8 cellular contexts compared by ENCODE assay signal in genomic region chr12:69161835-69162234, GRCh38.
DNase-seq lines count a peak whose midpoint lies in the region; ATAC-seq and TF ChIP-seq lines count a peak whose summit lies in the region.

No MANE protein-coding gene starts in this region.

- no peaks in the 10 kb centered on the region for H3K79me2 ChIP-seq in mammary epithelial cell (ENCODE audit: insufficient read depth, low read length)

- 0% methylated on average over 2 of the region's 2 CpGs for WGBS in mammary epithelial cell (ENCODE audit: low coverage, missing lambda C conversion rate)
- WGBS in tibial nerve, 2 donors, result 15 to 21% methylated on average over 2 of the region's 2 CpGs
- WGBS in heart left ventricle, 4 donors, result 58 to 69% (median 66%) methylated on average over 2 of the region's 2 CpGs

- TF ChIP-seq POLR2A in breast epithelium (IDR thresholded peaks at IDR 0.05) (no peak), tibial nerve (IDR thresholded peaks at IDR 0.05) (no peak), heart left ventricle (IDR thresholded peaks at IDR 0.05) (no peak)

- TF ChIP-seq EP300 in tibial nerve (IDR thresholded peaks at IDR 0.05), result no peak

- H3K36me3 Mint-ChIP-seq in activated T-cell treated with anti-CD3 and anti-CD28 coated beads, Interleukin-2, amount 50 U/mL, for 24 hours (ENCODE audit: low read depth), result no peaks in the 10 kb centered on the region
- H3K36me3 Mint-ChIP-seq in glutamatergic neuron (ENCODE audit: unreplicated experiment), result peaks cover 6% of the 10 kb centered on the region

- no peaks in the 10 kb centered on the region for H3K36me3 ChIP-seq in mammary epithelial cell (ENCODE audit: insufficient read depth, low read length)
- no peaks in the 10 kb centered on the region for H3K36me3 ChIP-seq in breast epithelium
- H3K36me3 ChIP-seq in tibial nerve, result no peaks in the 10 kb centered on the region
- no peaks in the 10 kb centered on the region for H3K36me3 ChIP-seq in heart left ventricle

- in situ Hi-C loops in mammary epithelial cell (cut with MboI; ENCODE audit: low sequenced_read_pairs in 2 of 2), result no loop called here

- no peak overlapping the region for H3K4me2 ChIP-seq in mammary epithelial cell (ENCODE audit: insufficient read depth, low read depth, low read length)

- DNase-seq in mammary epithelial cell, result peak; percentile 43
- no peak for DNase-seq in breast epithelium (ENCODE audit: low spot score in 2 of 2)
- no peak for DNase-seq in activated T-cell treated with anti-CD3 and anti-CD28 coated beads, Interleukin-2, amount 50 U/mL, for 24 hours
- peak; percentile 32 to 50 (median 33) for DNase-seq in stimulated activated CD4-positive, alpha-beta T cell treated with anti-CD3 and anti-CD28 coated beads, TNF-alpha, amount 100 ng/mL, for 48 hours (ENCODE audit: low read depth in 3 of 3)
- no peak for DNase-seq in tibial nerve (ENCODE audit: low spot score in 2 of 2)
- no peak for DNase-seq in glutamatergic neuron
- DNase-seq in heart left ventricle, result no peak

- no peak overlapping the region for H3K27ac ChIP-seq in mammary epithelial cell (ENCODE audit: insufficient read depth, low read depth, low read length)
- H3K27ac ChIP-seq in breast epithelium, result no peak overlapping the region
- no peak overlapping the region for H3K27ac ChIP-seq in tibial nerve
- H3K27ac ChIP-seq in heart left ventricle, result no peak overlapping the region

- no TSS peak for BruUV-seq in mammary epithelial cell (replicated peaks; lab: Mats Ljungman, UMichigan)

- H3K4me3 Mint-ChIP-seq in activated T-cell treated with anti-CD3 and anti-CD28 coated beads, Interleukin-2, amount 50 U/mL, for 24 hours, result no peak overlapping the region
- H3K4me3 Mint-ChIP-seq in glutamatergic neuron (ENCODE audit: unreplicated experiment), result no peak overlapping the region

- H4K20me1 ChIP-seq in mammary epithelial cell (ENCODE audit: insufficient read depth, low read length), result no peaks in the 10 kb centered on the region

- peak overlapping the region; percentile 66 for H3K27ac Mint-ChIP-seq in activated T-cell treated with anti-CD3 and anti-CD28 coated beads, Interleukin-2, amount 50 U/mL, for 24 hours
- H3K27ac Mint-ChIP-seq in glutamatergic neuron (ENCODE audit: unreplicated experiment), result no peak overlapping the region

- H3K4me1 ChIP-seq in mammary epithelial cell (ENCODE audit: insufficient read depth, low read length) (no peaks in the 10 kb centered on the region), breast epithelium (no peaks in the 10 kb centered on the region), tibial nerve (peaks cover 0 to 7% (median 0%) of the 10 kb centered on the region in 4 donors), heart left ventricle (peaks cover 0 to 6% (median 0%) of the 10 kb centered on the region in 12 donors)

- no peak overlapping the region for H3K4me3 ChIP-seq in mammary epithelial cell (replicated peaks in 1 of 3; ENCODE audit: insufficient read depth in 1 of 3, low read depth in 2 of 3, low read length in 3 of 3)
- no peak overlapping the region for H3K4me3 ChIP-seq in breast epithelium
- H3K4me3 ChIP-seq in tibial nerve, result no peak overlapping the region
- no peak overlapping the region for H3K4me3 ChIP-seq in heart left ventricle

- no peaks in the 10 kb centered on the region for H3K27me3 ChIP-seq in mammary epithelial cell (ENCODE audit: insufficient read depth, low read length)
- no peaks in the 10 kb centered on the region for H3K27me3 ChIP-seq in breast epithelium
- H3K27me3 ChIP-seq in tibial nerve, result no peaks in the 10 kb centered on the region
- no peaks in the 10 kb centered on the region for H3K27me3 ChIP-seq in heart left ventricle

- H3K9me3 ChIP-seq in mammary epithelial cell (replicated peaks; ENCODE audit: insufficient read depth, low read length), result no peaks in the 10 kb centered on the region
- no peaks in the 10 kb centered on the region for H3K9me3 ChIP-seq in breast epithelium
- no peaks in the 10 kb centered on the region for H3K9me3 ChIP-seq in tibial nerve
- no peaks in the 10 kb centered on the region for H3K9me3 ChIP-seq in heart left ventricle

- ATAC-seq in HG03460 (IDR thresholded peaks at IDR 0.05; ENCODE audit: unreplicated experiment) (peak; percentile 57), heart left ventricle (no peak)

- H3K27me3 Mint-ChIP-seq in activated T-cell treated with anti-CD3 and anti-CD28 coated beads, Interleukin-2, amount 50 U/mL, for 24 hours, result no peaks in the 10 kb centered on the region
- peaks cover 2% of the 10 kb centered on the region for H3K27me3 Mint-ChIP-seq in glutamatergic neuron (ENCODE audit: unreplicated experiment)

- TF ChIP-seq CTCF in mammary epithelial cell (conservative IDR thresholded peaks at IDR 0.05 in 1 of 2, IDR thresholded peaks at IDR 0.05 in 1 of 2; ENCODE audit: extremely low read depth in 1 of 2, insufficient read depth in 1 of 2, low read depth in 1 of 2, low read length in 2 of 2) (no peak), breast epithelium (IDR thresholded peaks at IDR 0.05) (no peak), tibial nerve (IDR thresholded peaks at IDR 0.05) (no peak), glutamatergic neuron (IDR thresholded peaks at IDR 0.05; ENCODE audit: partially characterized antibody, unreplicated experiment) (no peak), heart left ventricle (IDR thresholded peaks at IDR 0.05) (no peak)

- dilution Hi-C loops in mammary epithelial cell (cut with HindIII; ENCODE audit: low sequenced_read_pairs), result no loop called here

- no peak overlapping the region for H3K9ac ChIP-seq in mammary epithelial cell (ENCODE audit: insufficient read depth, low read length)

- intact Hi-C loops in mammary epithelial cell (cut with micrococcal nuclease) (no loop called here), breast epithelium (cut with DNase I; ENCODE audit: low total_unique reads) (no loop called here), heart left ventricle (cut with DNase I) (no loop called here)

- no peak overlapping the region for H2AFZ ChIP-seq in mammary epithelial cell (ENCODE audit: low read depth, low read length)

- peaks cover 33% of the 10 kb centered on the region for H3K4me1 Mint-ChIP-seq in activated T-cell treated with anti-CD3 and anti-CD28 coated beads, Interleukin-2, amount 50 U/mL, for 24 hours (ENCODE audit: low read depth)
- peaks cover 6% of the 10 kb centered on the region for H3K4me1 Mint-ChIP-seq in glutamatergic neuron (ENCODE audit: low read depth, unreplicated experiment)

- CTCF ChIA-PET in mammary epithelial cell (lab: Charles Lee; ENCODE audit: low non-redundant PET), result no interaction called here

- H3K9me3 Mint-ChIP-seq in activated T-cell treated with anti-CD3 and anti-CD28 coated beads, Interleukin-2, amount 50 U/mL, for 24 hours, result no peaks in the 10 kb centered on the region
- H3K9me3 Mint-ChIP-seq in glutamatergic neuron (ENCODE audit: unreplicated experiment), result no peaks in the 10 kb centered on the region

Comparison
In these comparisons a context has a peak if more than half of its experiments do, and no peak if none do; other contexts are left out.
1. DNase-seq: peak in mammary epithelial cell (single experiment) and stimulated activated CD4-positive, alpha-beta T cell treated with anti-CD3 and anti-CD28 coated beads, TNF-alpha, amount 100 ng/mL, for 48 hours (3 of 3); none in breast epithelium (0 of 2), activated T-cell treated with anti-CD3 and anti-CD28 coated beads, Interleukin-2, amount 50 U/mL, for 24 hours (single experiment), tibial nerve (0 of 2), glutamatergic neuron (single experiment) and heart left ventricle (0 of 5).